ENCODE assay signal across 1 cellular context in the genomic region with DNA sequence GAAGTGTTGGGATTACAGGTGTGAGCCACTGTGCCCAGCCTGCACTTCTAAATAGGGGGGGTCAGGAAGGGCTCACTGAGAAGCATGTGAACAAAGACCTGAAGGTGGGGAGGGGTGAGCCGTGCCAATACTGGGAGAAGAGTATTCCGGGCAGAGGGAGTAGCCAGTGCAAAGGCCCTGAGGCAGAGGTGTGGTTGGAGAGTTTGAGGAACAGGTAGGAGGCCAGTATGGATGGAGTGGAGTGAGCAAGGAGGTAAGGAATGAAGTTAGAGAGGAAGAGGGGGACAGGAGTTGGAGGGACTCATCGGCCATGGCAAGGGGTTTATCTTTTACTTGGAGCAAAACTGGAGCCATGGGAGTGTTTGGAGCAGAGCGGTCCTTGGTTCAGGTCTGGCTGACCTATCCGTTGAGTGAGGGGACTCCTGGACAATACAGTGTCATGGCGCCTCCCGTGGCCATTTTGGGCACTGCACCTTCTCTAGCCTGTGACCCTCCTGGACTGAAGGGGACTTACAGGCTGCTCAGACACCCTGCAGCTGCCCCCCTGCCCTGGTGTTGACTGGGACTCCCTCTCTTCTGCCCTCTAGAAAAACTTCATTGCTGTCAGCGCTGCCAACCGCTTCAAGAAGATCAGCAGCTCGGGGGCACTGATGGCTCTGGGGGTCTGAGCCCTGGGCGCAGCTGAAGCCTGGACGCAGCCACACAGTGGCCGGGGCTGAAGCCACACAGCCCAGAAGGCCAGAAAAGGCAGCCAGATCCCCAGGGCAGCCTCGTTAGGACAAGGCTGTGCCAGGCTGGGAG.
TF ChIP-seq lines count a peak whose summit lies in the region.

No MANE protein-coding gene starts in this region.

TF ChIP-seq in HepG2, 621 proteins besides CTCF, POLR2A, EP300 and RAD21 (continued from another document):
- TF ChIP-seq PCBP1 (IDR thresholded peaks at IDR 0.05; ENCODE audit: borderline replicate concordance, low read depth, low read length) (no peak), SIN3B (IDR thresholded peaks at IDR 0.05; ENCODE audit: low read length) (no peak), CREB1 (IDR thresholded peaks at IDR 0.05) (no peak), CREB1 (CRISPR knock-in tag; IDR thresholded peaks at IDR 0.05) (no peak), KAT7 (CRISPR knock-in tag; IDR thresholded peaks at IDR 0.05; ENCODE audit: borderline replicate concordance) (no peak), ZFP36 (IDR thresholded peaks at IDR 0.05; ENCODE audit: borderline replicate concordance, low read depth, low read length, partially characterized antibody) (no peak), ATF1 (CRISPR knock-in tag; IDR thresholded peaks at IDR 0.05) (no peak), ATAD3A (CRISPR knock-in tag; IDR thresholded peaks at IDR 0.05) (no peak), ARNT (IDR thresholded peaks at IDR 0.05) (no peak), GATAD2A (CRISPR knock-in tag; IDR thresholded peaks at IDR 0.05) (no peak), NFE2L1 (CRISPR knock-in tag; IDR thresholded peaks at IDR 0.05; ENCODE audit: borderline replicate concordance) (no peak), KLF13 (CRISPR knock-in tag; IDR thresholded peaks at IDR 0.05) (no peak), KDM1A (CRISPR knock-in tag; IDR thresholded peaks at IDR 0.05) (no peak), ZNF547 (CRISPR knock-in tag; IDR thresholded peaks at IDR 0.05) (no peak), SOX6 (IDR thresholded peaks at IDR 0.05) (no peak), SOX6 (CRISPR knock-in tag; IDR thresholded peaks at IDR 0.05) (peak; percentile 27; the same call in 1 of the 2 replicates), NFKBIZ (CRISPR knock-in tag; IDR thresholded peaks at IDR 0.05) (no peak), GABPB1 (CRISPR knock-in tag; IDR thresholded peaks at IDR 0.05) (peak; percentile 19; the same call in 1 of the 2 replicates), RCOR2 (CRISPR knock-in tag; IDR thresholded peaks at IDR 0.05) (no peak), RFX5 (IDR thresholded peaks at IDR 0.05; ENCODE audit: low read depth, low read length) (no peak), HMGA1 (CRISPR knock-in tag; conservative IDR thresholded peaks at IDR 0.05) (no peak), SRF (IDR thresholded peaks at IDR 0.05; ENCODE audit: low read depth, low read length) (no peak), RARA (CRISPR knock-in tag; IDR thresholded peaks at IDR 0.05) (no peak), ZNF235 (CRISPR knock-in tag; IDR thresholded peaks at IDR 0.05; ENCODE audit: borderline replicate concordance) (0 out of 2 replicates have a peak, but pooled peaks have one; percentile 33), PITX1 (CRISPR knock-in tag; IDR thresholded peaks at IDR 0.05) (no peak), FOXK1 (CRISPR knock-in tag; IDR thresholded peaks at IDR 0.05; ENCODE audit: borderline replicate concordance, low read depth) (no peak), FLYWCH1 (CRISPR knock-in tag; IDR thresholded peaks at IDR 0.05) (no peak), ETV5 (CRISPR knock-in tag; IDR thresholded peaks at IDR 0.05; ENCODE audit: borderline replicate concordance) (no peak), ZNF501 (CRISPR knock-in tag; IDR thresholded peaks at IDR 0.05) (no peak), HOXA3 (CRISPR knock-in tag; IDR thresholded peaks at IDR 0.05) (peak; percentile 28; the same call in 1 of the 2 replicates), ZMYM3 (CRISPR knock-in tag; IDR thresholded peaks at IDR 0.05) (0 out of 2 replicates have a peak, but pooled peaks have one; percentile 21), ZBTB21 (CRISPR knock-in tag; IDR thresholded peaks at IDR 0.05) (no peak), ZNF720 (CRISPR knock-in tag; IDR thresholded peaks at IDR 0.05) (no peak), ZNF205 (CRISPR knock-in tag; IDR thresholded peaks at IDR 0.05) (no peak), ZFAT (CRISPR knock-in tag; conservative IDR thresholded peaks at IDR 0.05) (no peak), ZNF598 (CRISPR knock-in tag; IDR thresholded peaks at IDR 0.05; ENCODE audit: borderline replicate concordance) (no peak), RELA (CRISPR knock-in tag; IDR thresholded peaks at IDR 0.05) (no peak), ZNF572 (CRISPR knock-in tag; IDR thresholded peaks at IDR 0.05) (0 out of 2 replicates have a peak, but pooled peaks have one; percentile 73), ZNF589 (CRISPR knock-in tag; conservative IDR thresholded peaks at IDR 0.05) (no peak), KLF11 (CRISPR knock-in tag; IDR thresholded peaks at IDR 0.05) (no peak), ZNF510 (CRISPR knock-in tag; IDR thresholded peaks at IDR 0.05; ENCODE audit: low read depth) (no peak), ZNF83 (CRISPR knock-in tag; IDR thresholded peaks at IDR 0.05; ENCODE audit: borderline replicate concordance) (no peak), ZNF232 (CRISPR knock-in tag; IDR thresholded peaks at IDR 0.05; ENCODE audit: borderline replicate concordance) (no peak), BHLHE40 (IDR thresholded peaks at IDR 0.05; ENCODE audit: low read length) (peak; percentile 46), DPF2 (CRISPR knock-in tag; IDR thresholded peaks at IDR 0.05; ENCODE audit: borderline replicate concordance, low read depth) (no peak), ZNF12 (CRISPR knock-in tag; IDR thresholded peaks at IDR 0.05) (no peak)
- TF ChIP-seq, protein P1, sequence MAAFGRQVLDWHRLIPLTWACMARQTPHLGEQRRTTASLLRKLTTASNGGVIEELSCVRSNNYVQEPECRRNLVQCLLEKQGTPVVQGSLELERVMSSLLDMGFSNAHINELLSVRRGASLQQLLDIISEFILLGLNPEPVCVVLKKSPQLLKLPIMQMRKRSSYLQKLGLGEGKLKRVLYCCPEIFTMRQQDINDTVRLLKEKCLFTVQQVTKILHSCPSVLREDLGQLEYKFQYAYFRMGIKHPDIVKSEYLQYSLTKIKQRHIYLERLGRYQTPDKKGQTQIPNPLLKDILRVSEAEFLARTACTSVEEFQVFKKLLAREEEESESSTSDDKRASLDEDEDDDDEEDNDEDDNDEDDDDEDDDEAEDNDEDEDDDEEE (CRISPR knock-in tag; IDR thresholded peaks at IDR 0.05) = no peak
- TF ChIP-seq, protein P2, sequence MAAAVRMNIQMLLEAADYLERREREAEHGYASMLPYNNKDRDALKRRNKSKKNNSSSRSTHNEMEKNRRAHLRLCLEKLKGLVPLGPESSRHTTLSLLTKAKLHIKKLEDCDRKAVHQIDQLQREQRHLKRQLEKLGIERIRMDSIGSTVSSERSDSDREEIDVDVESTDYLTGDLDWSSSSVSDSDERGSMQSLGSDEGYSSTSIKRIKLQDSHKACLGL (CRISPR knock-in tag; IDR thresholded peaks at IDR 0.05) = 0 out of 2 replicates have a peak, but pooled peaks have one; percentile 7
- TF ChIP-seq, protein P3, sequence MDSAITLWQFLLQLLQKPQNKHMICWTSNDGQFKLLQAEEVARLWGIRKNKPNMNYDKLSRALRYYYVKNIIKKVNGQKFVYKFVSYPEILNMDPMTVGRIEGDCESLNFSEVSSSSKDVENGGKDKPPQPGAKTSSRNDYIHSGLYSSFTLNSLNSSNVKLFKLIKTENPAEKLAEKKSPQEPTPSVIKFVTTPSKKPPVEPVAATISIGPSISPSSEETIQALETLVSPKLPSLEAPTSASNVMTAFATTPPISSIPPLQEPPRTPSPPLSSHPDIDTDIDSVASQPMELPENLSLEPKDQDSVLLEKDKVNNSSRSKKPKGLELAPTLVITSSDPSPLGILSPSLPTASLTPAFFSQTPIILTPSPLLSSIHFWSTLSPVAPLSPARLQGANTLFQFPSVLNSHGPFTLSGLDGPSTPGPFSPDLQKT (CRISPR knock-in tag; IDR thresholded peaks at IDR 0.05; ENCODE audit: borderline replicate concordance) = no peak
- TF ChIP-seq, protein P4, sequence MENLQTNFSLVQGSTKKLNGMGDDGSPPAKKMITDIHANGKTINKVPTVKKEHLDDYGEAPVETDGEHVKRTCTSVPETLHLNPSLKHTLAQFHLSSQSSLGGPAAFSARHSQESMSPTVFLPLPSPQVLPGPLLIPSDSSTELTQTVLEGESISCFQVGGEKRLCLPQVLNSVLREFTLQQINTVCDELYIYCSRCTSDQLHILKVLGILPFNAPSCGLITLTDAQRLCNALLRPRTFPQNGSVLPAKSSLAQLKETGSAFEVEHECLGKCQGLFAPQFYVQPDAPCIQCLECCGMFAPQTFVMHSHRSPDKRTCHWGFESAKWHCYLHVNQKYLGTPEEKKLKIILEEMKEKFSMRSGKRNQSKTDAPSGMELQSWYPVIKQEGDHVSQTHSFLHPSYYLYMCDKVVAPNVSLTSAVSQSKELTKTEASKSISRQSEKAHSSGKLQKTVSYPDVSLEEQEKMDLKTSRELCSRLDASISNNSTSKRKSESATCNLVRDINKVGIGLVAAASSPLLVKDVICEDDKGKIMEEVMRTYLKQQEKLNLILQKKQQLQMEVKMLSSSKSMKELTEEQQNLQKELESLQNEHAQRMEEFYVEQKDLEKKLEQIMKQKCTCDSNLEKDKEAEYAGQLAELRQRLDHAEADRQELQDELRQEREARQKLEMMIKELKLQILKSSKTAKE (CRISPR knock-in tag; IDR thresholded peaks at IDR 0.05; ENCODE audit: borderline replicate concordance) = no peak
